Comparison of ENCODE assay signal across 1 cellular context in the genomic region with DNA sequence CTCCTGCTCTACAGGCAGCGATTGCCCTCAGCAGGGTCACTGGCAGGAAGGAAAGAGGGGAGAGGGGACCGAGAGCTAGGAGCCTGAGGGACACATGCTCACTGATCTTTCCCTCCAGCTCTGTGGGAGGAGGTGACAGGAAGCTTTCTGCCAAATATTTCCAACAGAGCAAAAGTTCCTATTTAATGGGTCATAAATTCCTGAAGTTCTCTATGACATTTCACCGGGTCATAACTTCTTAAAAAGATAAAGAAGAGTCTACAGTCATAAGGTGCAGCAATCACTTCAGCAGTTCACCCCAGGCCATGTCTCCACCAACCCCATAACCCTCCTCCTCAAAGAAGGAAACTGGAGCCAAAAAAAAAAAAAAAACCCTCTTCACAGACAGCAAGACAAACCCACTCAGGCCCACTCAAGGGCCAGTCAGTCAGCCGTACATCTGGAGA.
TF ChIP-seq lines count a peak whose summit lies in the region.

No MANE protein-coding gene starts in this region.

TF ChIP-seq in IMR-90, 13 proteins besides CTCF, POLR2A, EP300 and RAD21 (continued from another document):
- TF ChIP-seq MXI1 (IDR thresholded peaks at IDR 0.05; ENCODE audit: borderline replicate concordance, low read depth, low read length) (no peak), RFX5 (IDR thresholded peaks at IDR 0.05; ENCODE audit: low read depth, low read length) (no peak)
- TF ChIP-seq, protein P1, sequence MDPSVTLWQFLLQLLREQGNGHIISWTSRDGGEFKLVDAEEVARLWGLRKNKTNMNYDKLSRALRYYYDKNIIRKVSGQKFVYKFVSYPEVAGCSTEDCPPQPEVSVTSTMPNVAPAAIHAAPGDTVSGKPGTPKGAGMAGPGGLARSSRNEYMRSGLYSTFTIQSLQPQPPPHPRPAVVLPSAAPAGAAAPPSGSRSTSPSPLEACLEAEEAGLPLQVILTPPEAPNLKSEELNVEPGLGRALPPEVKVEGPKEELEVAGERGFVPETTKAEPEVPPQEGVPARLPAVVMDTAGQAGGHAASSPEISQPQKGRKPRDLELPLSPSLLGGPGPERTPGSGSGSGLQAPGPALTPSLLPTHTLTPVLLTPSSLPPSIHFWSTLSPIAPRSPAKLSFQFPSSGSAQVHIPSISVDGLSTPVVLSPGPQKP (IDR thresholded peaks at IDR 0.05; ENCODE audit: borderline replicate concordance, low read depth, low read length): no peak
